Comparison of ENCODE assay signal across 7 cellular contexts in genomic region chr2:46294185-46294836, GRCh38. TPM values are rescaled to one million over a fixed set of nuclear protein-coding genes. Genes with fewer than 3 reads are reported as not detected.
DNase-seq lines count a peak whose midpoint lies in the region; ATAC-seq and TF ChIP-seq lines count a peak whose summit lies in the region.

No MANE protein-coding gene starts in this region.

- peak; percentile 67 for DNase-seq in DMS53 (lab: John Stamatoyannopoulos, UW)
- DNase-seq in IMR-90, result no peak
- peak; percentile 12 for DNase-seq in activated naive CD4-positive, alpha-beta T cell treated with anti-CD3 and anti-CD28 coated beads, Interleukin-2, amount 50 U/mL, for 16 hours
- DNase-seq in mesenchymal stem cell, result peak; percentile 42
- DNase-seq in midbrain (lab: John Stamatoyannopoulos, UW), result no peak

- H2BK15ac ChIP-seq in IMR-90 (ENCODE audit: low read depth, low read length) (no peak overlapping the region), mesenchymal stem cell (ENCODE audit: low read depth, poor library complexity, severe bottlenecking) (no peak overlapping the region)

- H4K91ac ChIP-seq in IMR-90 (ENCODE audit: insufficient read depth, low read depth, low read length), result no peak overlapping the region
- no peak overlapping the region for H4K91ac ChIP-seq in mesenchymal stem cell (ENCODE audit: low read length)

- H3K36me3 ChIP-seq in IMR-90 (ENCODE audit: control insufficient read depth, insufficient read depth, low read length), result no peaks in the 10 kb centered on the region
- H3K36me3 ChIP-seq in mesenchymal stem cell (ENCODE audit: control insufficient read depth in 1 of 2, insufficient read depth in 2 of 2, low read depth in 1 of 2, low read length in 2 of 2), result no peaks in the 10 kb centered on the region

- ATAC-seq in IMR-90 (ENCODE audit: low read depth) (no peak), GM21515 (IDR thresholded peaks at IDR 0.05; ENCODE audit: unreplicated experiment) (no peak), HG03571 (IDR thresholded peaks at IDR 0.05; ENCODE audit: unreplicated experiment) (no peak)

- dilution Hi-C loops in IMR-90 (cut with HindIII; ENCODE audit: low sequenced_read_pairs, unreplicated experiment), result no loop called here

- in situ Hi-C loops in IMR-90 (cut with MboI; ENCODE audit: low sequenced_read_pairs), result no loop called here

- no peak overlapping the region for H2BK12ac ChIP-seq in mesenchymal stem cell (ENCODE audit: low read length in 2 of 2)

- peaks cover 4% of the 10 kb centered on the region; the same call in 1 of the 2 replicates for H3K9me1 ChIP-seq in IMR-90 (ENCODE audit: insufficient read depth, low read length)

- H3K4me3 ChIP-seq in IMR-90 (ENCODE audit: insufficient read depth, low read depth, low read length) (no peak overlapping the region), mesenchymal stem cell (ENCODE audit: insufficient read depth in 1 of 2, low read depth in 1 of 2, low read length in 2 of 2) (no peak overlapping the region)

- H3K18ac ChIP-seq in IMR-90 (ENCODE audit: low read depth, low read length) (no peak overlapping the region), mesenchymal stem cell (ENCODE audit: low read depth in 1 of 2, low read length in 2 of 2) (no peak overlapping the region)

- TF ChIP-seq RAD21 in IMR-90 (IDR thresholded peaks at IDR 0.05; ENCODE audit: low read length), result peak; percentile 43

- no peak overlapping the region for H2AK5ac ChIP-seq in IMR-90 (ENCODE audit: low read depth, low read length)
- H2AK5ac ChIP-seq in mesenchymal stem cell (ENCODE audit: low read length, severe bottlenecking), result no peak overlapping the region

- H2AFZ ChIP-seq in IMR-90 (replicated peaks; ENCODE audit: low read length, poor library complexity), result no peak overlapping the region
- no peak overlapping the region for H2AFZ ChIP-seq in mesenchymal stem cell (ENCODE audit: low read depth, low read length)

- H3K4ac ChIP-seq in IMR-90 (ENCODE audit: low read depth, low read length), result no peak overlapping the region
- no peak overlapping the region for H3K4ac ChIP-seq in mesenchymal stem cell (ENCODE audit: low read depth in 1 of 2, low read length in 2 of 2)

- TF ChIP-seq CTCF in IMR-90 (conservative IDR thresholded peaks at IDR 0.05; ENCODE audit: low read depth, low read length), result peak; percentile 46

- H3K4me1 ChIP-seq in IMR-90 (ENCODE audit: control insufficient read depth, insufficient read depth, low read length) (0 out of 2 replicates have a peak, but pooled peaks cover 5% of the 10 kb centered on the region), mesenchymal stem cell (ENCODE audit: control insufficient read depth, insufficient read depth, low read depth, low read length) (peaks cover 17% of the 10 kb centered on the region)

- H3K9me3 ChIP-seq in IMR-90 (ENCODE audit: control insufficient read depth, insufficient read depth, low read length), result no peaks in the 10 kb centered on the region
- no peaks in the 10 kb centered on the region for H3K9me3 ChIP-seq in mesenchymal stem cell (ENCODE audit: control insufficient read depth, low read length)

- no peak overlapping the region for H3K56ac ChIP-seq in IMR-90 (ENCODE audit: extremely low read depth, insufficient read depth, low read length)

- H3K27ac ChIP-seq in IMR-90 (ENCODE audit: insufficient read depth, low read length), result no peak overlapping the region
- H3K27ac ChIP-seq in mesenchymal stem cell (ENCODE audit: low read length, poor library complexity, severe bottlenecking), result no peak overlapping the region

- H2BK120ac ChIP-seq in IMR-90 (ENCODE audit: low read depth, low read length) (no peak overlapping the region), mesenchymal stem cell (ENCODE audit: low read depth, low read length) (no peak overlapping the region)

- H3K23ac ChIP-seq in IMR-90 (ENCODE audit: low read depth, low read length), result no peak overlapping the region
- no peak overlapping the region for H3K23ac ChIP-seq in mesenchymal stem cell (ENCODE audit: low read length in 2 of 2)

- H3K9ac ChIP-seq in IMR-90 (ENCODE audit: low read depth, low read length) (no peak overlapping the region), mesenchymal stem cell (ENCODE audit: low read length) (no peak overlapping the region)

- peaks cover 16% of the 10 kb centered on the region for H4K20me1 ChIP-seq in IMR-90 (ENCODE audit: insufficient read depth, low read length)

- no peaks in the 10 kb centered on the region for H3K27me3 ChIP-seq in IMR-90 (ENCODE audit: control insufficient read depth, insufficient read depth, low read length)
- peaks cover 0 to 11% of the 10 kb centered on the region in 2 experiments for H3K27me3 ChIP-seq in mesenchymal stem cell (ENCODE audit: control insufficient read depth in 1 of 2, insufficient read depth in 1 of 2, low read length in 2 of 2)

- H2AK9ac ChIP-seq in IMR-90 (replicated peaks; ENCODE audit: low read depth, low read length, poor library complexity), result no peak overlapping the region

- H4K8ac ChIP-seq in IMR-90 (ENCODE audit: low read depth in 2 of 2, low read length in 2 of 2) (no peak overlapping the region), mesenchymal stem cell (ENCODE audit: low read length) (no peak overlapping the region)

- no peak overlapping the region for H2BK20ac ChIP-seq in IMR-90 (ENCODE audit: low read depth, low read length)

- intact Hi-C loops in IMR-90 (cut with micrococcal nuclease), result no loop called here

- H2BK5ac ChIP-seq in IMR-90 (ENCODE audit: low read depth, low read length, poor library complexity, severe bottlenecking) (no peak overlapping the region), mesenchymal stem cell (ENCODE audit: low read depth, low read length, poor library complexity, severe bottlenecking) (no peak overlapping the region)

- H3K79me1 ChIP-seq in IMR-90 (ENCODE audit: low read depth in 1 of 2, low read length in 2 of 2) (peaks cover 0 to 13% of the 10 kb centered on the region in 2 experiments; a peak in 2 of 4 replicates), mesenchymal stem cell (replicated peaks; ENCODE audit: low read length, poor library complexity, severe bottlenecking) (peaks cover 12% of the 10 kb centered on the region)

- CTCF ChIA-PET in IMR-90 (lab: Yijun Ruan, JAX), result interaction anchor here (0.6 to 1.8 kb wide), 11 partner anchors 72 to 302 kb away, joined by 3 to 11 read pairs (median 3); no protein-coding TSS in a partner anchor

- WGBS in IMR-90 (ENCODE audit: extremely low coverage in 2 of 2, insufficient read length in 1 of 2), 2 experiments, result no CpG with 5 or more reads among the region's 7 CpGs
- WGBS in mesenchymal stem cell, result 70% methylated on average over 7 of the region's 7 CpGs

- no peak overlapping the region for H3K14ac ChIP-seq in IMR-90 (replicated peaks; ENCODE audit: low read depth, low read length)
- H3K14ac ChIP-seq in mesenchymal stem cell (ENCODE audit: low read length in 2 of 2), result no peak overlapping the region

- no peak overlapping the region for H4K5ac ChIP-seq in IMR-90 (ENCODE audit: low read depth, low read length)

- POLR2A ChIA-PET in IMR-90 (lab: Charles Lee; ENCODE audit: unreplicated experiment), result no interaction called here

- TF ChIP-seq POLR2A in IMR-90 (IDR thresholded peaks at IDR 0.05; ENCODE audit: low read depth, low read length), result no peak

- H3K4me2 ChIP-seq in IMR-90 (ENCODE audit: low read depth, low read length) (no peak overlapping the region), mesenchymal stem cell (ENCODE audit: low read length, poor library complexity, severe bottlenecking) (no peak overlapping the region)

- BruUV-seq in IMR-90 (replicated peaks; lab: Mats Ljungman, UMichigan), result no TSS peak

TF ChIP-seq in IMR-90, 13 proteins besides CTCF, POLR2A, EP300 and RAD21:
- peak; percentile 24; the same call in 1 of the 2 replicates for TF ChIP-seq SMC3 (IDR thresholded peaks at IDR 0.05; ENCODE audit: low read depth, low read length)
- TF ChIP-seq MXI1 (IDR thresholded peaks at IDR 0.05; ENCODE audit: borderline replicate concordance, low read depth, low read length), result no peak

RNA-seq across cellular contexts. Expression of gene EPAS1, which starts 2.9 kb away (rescaled TPM):
- total RNA-seq in IMR-90 (2012; rRNA removed), result 21.9 and 40.7 TPM in 2 replicates
- 103 and 120 TPM in 2 replicates for polyA plus RNA-seq in IMR-90 (2012; rRNA removed)
- 117 and 156 TPM in 2 replicates for polyA plus RNA-seq in IMR-90 (2012; cell fraction: cytosol; rRNA removed)
- 108 and 158 TPM in 2 replicates for polyA plus RNA-seq in IMR-90 (2012; cell fraction: nucleus; rRNA removed; ENCODE audit: low replicate concordance)
- polyA plus RNA-seq in mesenchymal stem cell (2013, experiment 1 of 2), result 237 TPM
- 244 TPM for polyA plus RNA-seq in mesenchymal stem cell (2013, experiment 2 of 2)

Comparison
In these comparisons a context has a peak if more than half of its experiments do, and no peak if none do; other contexts are left out.
1. DNase-seq: peak in DMS53 (single experiment), activated naive CD4-positive, alpha-beta T cell treated with anti-CD3 and anti-CD28 coated beads, Interleukin-2, amount 50 U/mL, for 16 hours (single experiment) and mesenchymal stem cell (single experiment); none in IMR-90 (single experiment) and midbrain (single experiment).